In the genomic region with DNA sequence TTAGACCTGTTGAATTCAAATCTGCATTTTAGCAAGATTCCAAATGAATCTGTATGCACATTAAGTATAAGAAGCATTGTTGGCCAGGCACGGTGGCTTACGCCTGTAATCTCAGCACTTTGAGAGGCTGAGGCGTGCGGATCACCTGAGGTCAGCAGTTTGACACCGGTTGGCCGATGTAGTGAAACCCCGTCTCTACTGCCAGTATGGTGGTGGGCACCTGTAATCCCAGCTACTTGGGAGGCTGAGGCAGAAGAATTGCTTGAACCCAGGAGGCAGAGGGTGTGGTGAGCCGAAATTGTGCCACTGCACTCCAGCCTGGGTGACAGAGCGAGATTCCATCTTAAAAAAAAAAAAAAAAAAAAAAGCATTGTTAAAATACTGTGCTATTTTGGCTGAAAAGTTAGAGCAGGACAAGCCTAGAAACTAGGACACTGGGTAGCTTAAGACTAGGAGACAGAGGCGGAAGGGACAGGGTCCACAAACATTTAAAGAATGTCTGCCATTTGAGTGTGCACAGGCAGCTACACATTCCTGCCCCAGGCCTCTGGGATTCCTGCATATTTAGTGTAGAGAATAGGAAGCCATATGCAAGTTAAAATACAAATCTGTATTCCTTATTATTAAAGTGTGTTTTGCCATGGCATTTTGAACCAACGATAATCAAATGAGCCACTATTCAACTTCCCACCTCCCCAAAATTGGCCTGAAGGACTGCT, we compare ENCODE assay signal across 2 cellular contexts.
TF ChIP-seq lines count a peak whose summit lies in the region.

No MANE protein-coding gene starts in this region.

TF ChIP-seq in HCT116, 20 proteins besides CTCF, POLR2A, EP300 and RAD21 (continued from another document):
- TF ChIP-seq, protein P1, sequence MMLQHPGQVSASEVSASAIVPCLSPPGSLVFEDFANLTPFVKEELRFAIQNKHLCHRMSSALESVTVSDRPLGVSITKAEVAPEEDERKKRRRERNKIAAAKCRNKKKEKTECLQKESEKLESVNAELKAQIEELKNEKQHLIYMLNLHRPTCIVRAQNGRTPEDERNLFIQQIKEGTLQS (IDR thresholded peaks at IDR 0.05) = no peak
- TF ChIP-seq FOSL1 (IDR thresholded peaks at IDR 0.05; ENCODE audit: low read depth) = no peak
- TF ChIP-seq REST (IDR thresholded peaks at IDR 0.05; ENCODE audit: low read depth) = no peak
- TF ChIP-seq EGR1 (IDR thresholded peaks at IDR 0.05; ENCODE audit: low read depth) = no peak
- no peak for TF ChIP-seq POLR2AphosphoS5 (IDR thresholded peaks at IDR 0.05; ENCODE audit: low read depth, low read length)
- TF ChIP-seq CBX3 (IDR thresholded peaks at IDR 0.05; ENCODE audit: low read depth) = no peak
- no peak for TF ChIP-seq CEBPB (IDR thresholded peaks at IDR 0.05; ENCODE audit: low read depth)
- no peak for TF ChIP-seq TCF7L2 (IDR thresholded peaks at IDR 0.05; ENCODE audit: borderline replicate concordance, extremely low read depth, insufficient read depth, insufficient read length)
- no peak for TF ChIP-seq ZNF274 (IDR thresholded peaks at IDR 0.05; ENCODE audit: low read depth, low read length)
- TF ChIP-seq SRF (IDR thresholded peaks at IDR 0.05; ENCODE audit: low read depth) = no peak
- TF ChIP-seq SP1 (IDR thresholded peaks at IDR 0.05; ENCODE audit: low read depth) = no peak
- TF ChIP-seq ELF1 (IDR thresholded peaks at IDR 0.05; ENCODE audit: borderline replicate concordance, low read depth) = no peak
- TF ChIP-seq EZH2phosphoT487 (IDR thresholded peaks at IDR 0.05; ENCODE audit: borderline replicate concordance) = no peak
- TF ChIP-seq, protein P2, sequence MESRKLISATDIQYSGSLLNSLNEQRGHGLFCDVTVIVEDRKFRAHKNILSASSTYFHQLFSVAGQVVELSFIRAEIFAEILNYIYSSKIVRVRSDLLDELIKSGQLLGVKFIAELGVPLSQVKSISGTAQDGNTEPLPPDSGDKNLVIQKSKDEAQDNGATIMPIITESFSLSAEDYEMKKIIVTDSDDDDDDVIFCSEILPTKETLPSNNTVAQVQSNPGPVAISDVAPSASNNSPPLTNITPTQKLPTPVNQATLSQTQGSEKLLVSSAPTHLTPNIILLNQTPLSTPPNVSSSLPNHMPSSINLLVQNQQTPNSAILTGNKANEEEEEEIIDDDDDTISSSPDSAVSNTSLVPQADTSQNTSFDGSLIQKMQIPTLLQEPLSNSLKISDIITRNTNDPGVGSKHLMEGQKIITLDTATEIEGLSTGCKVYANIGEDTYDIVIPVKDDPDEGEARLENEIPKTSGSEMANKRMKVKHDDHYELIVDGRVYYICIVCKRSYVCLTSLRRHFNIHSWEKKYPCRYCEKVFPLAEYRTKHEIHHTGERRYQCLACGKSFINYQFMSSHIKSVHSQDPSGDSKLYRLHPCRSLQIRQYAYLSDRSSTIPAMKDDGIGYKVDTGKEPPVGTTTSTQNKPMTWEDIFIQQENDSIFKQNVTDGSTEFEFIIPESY (IDR thresholded peaks at IDR 0.05; ENCODE audit: extremely low read depth, insufficient replicate concordance, low read length) = no peak
- no peak for TF ChIP-seq SIN3A (IDR thresholded peaks at IDR 0.05; ENCODE audit: low read depth)

TF ChIP-seq in K562, 482 proteins besides CTCF, POLR2A, EP300 and RAD21 (continued from another document):
- TF ChIP-seq ZNF512 (tag; IDR thresholded peaks at IDR 0.05) (no peak), ZNF707 (CRISPR knock-in tag; conservative IDR thresholded peaks at IDR 0.05) (no peak), ZNF717 (CRISPR knock-in tag; IDR thresholded peaks at IDR 0.05) (no peak), HMGXB4 (CRISPR knock-in tag; IDR thresholded peaks at IDR 0.05) (no peak), TEAD1 (CRISPR knock-in tag; IDR thresholded peaks at IDR 0.05) (no peak), SMAD2 (IDR thresholded peaks at IDR 0.05; ENCODE audit: low read depth, low read length) (no peak), THRA (IDR thresholded peaks at IDR 0.05) (no peak), GABPB1 (CRISPR knock-in tag; IDR thresholded peaks at IDR 0.05) (no peak), HMGN3 (IDR thresholded peaks at IDR 0.05; ENCODE audit: borderline replicate concordance, extremely low read depth, insufficient read length, low read depth, low read length) (no peak), ZNF695 (CRISPR knock-in tag; IDR thresholded peaks at IDR 0.05) (no peak), SNRNP70 (optimal IDR thresholded peaks at IDR 0.05; ENCODE audit: low read depth, low read length) (no peak), ZBTB17 (CRISPR knock-in tag; IDR thresholded peaks at IDR 0.05) (no peak), POLR2H (tag; IDR thresholded peaks at IDR 0.05; ENCODE audit: low read depth) (no peak)
- TF ChIP-seq, protein P3, sequence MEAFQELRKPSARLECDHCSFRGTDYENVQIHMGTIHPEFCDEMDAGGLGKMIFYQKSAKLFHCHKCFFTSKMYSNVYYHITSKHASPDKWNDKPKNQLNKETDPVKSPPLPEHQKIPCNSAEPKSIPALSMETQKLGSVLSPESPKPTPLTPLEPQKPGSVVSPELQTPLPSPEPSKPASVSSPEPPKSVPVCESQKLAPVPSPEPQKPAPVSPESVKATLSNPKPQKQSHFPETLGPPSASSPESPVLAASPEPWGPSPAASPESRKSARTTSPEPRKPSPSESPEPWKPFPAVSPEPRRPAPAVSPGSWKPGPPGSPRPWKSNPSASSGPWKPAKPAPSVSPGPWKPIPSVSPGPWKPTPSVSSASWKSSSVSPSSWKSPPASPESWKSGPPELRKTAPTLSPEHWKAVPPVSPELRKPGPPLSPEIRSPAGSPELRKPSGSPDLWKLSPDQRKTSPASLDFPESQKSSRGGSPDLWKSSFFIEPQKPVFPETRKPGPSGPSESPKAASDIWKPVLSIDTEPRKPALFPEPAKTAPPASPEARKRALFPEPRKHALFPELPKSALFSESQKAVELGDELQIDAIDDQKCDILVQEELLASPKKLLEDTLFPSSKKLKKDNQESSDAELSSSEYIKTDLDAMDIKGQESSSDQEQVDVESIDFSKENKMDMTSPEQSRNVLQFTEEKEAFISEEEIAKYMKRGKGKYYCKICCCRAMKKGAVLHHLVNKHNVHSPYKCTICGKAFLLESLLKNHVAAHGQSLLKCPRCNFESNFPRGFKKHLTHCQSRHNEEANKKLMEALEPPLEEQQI (IDR thresholded peaks at IDR 0.05) = no peak
- TF ChIP-seq, protein P4, sequence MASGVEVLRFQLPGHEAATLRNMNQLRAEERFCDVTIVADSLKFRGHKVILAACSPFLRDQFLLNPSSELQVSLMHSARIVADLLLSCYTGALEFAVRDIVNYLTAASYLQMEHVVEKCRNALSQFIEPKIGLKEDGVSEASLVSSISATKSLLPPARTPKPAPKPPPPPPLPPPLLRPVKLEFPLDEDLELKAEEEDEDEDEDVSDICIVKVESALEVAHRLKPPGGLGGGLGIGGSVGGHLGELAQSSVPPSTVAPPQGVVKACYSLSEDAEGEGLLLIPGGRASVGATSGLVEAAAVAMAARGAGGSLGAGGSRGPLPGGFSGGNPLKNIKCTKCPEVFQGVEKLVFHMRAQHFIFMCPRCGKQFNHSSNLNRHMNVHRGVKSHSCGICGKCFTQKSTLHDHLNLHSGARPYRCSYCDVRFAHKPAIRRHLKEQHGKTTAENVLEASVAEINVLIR (CRISPR knock-in tag; IDR thresholded peaks at IDR 0.05) = no peak
- TF ChIP-seq, protein P5, sequence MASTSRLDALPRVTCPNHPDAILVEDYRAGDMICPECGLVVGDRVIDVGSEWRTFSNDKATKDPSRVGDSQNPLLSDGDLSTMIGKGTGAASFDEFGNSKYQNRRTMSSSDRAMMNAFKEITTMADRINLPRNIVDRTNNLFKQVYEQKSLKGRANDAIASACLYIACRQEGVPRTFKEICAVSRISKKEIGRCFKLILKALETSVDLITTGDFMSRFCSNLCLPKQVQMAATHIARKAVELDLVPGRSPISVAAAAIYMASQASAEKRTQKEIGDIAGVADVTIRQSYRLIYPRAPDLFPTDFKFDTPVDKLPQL (IDR thresholded peaks at IDR 0.05; ENCODE audit: extremely low read depth, insufficient read length) = no peak
